In genomic region chr11:14422052-14422813, GRCh38 we compare ENCODE assay signal across 8 cellular contexts.
A peak's percentile ranks its signal among the peaks of the same experiment; 100 is the strongest.
DNase-seq lines count a peak whose midpoint lies in the region; ATAC-seq, FAIRE-seq and TF ChIP-seq lines count a peak whose summit lies in the region.

No MANE protein-coding gene starts in this region.

- 14 to 15% methylated on average over 15 of the region's 15 CpGs for WGBS in tibial nerve, 2 donors

- TF ChIP-seq POLR2A in GM12892 (IDR thresholded peaks at IDR 0.05; ENCODE audit: low read depth, low read length), result no peak
- TF ChIP-seq POLR2A in tibial nerve (IDR thresholded peaks at IDR 0.05), result no peak

- H3K27me3 Mint-ChIP-seq in effector memory CD8-positive, alpha-beta T cell, result no peaks in the 10 kb centered on the region
- no peaks in the 10 kb centered on the region for H3K27me3 Mint-ChIP-seq in CD8-positive, alpha-beta T cell (ENCODE audit: low read depth)

- no peak overlapping the region for H3K27ac Mint-ChIP-seq in effector memory CD8-positive, alpha-beta T cell
- no peak overlapping the region for H3K27ac Mint-ChIP-seq in CD8-positive, alpha-beta T cell

- H3K27me3 ChIP-seq in tibial nerve, result no peaks in the 10 kb centered on the region
- H3K27me3 ChIP-seq in CD8-positive, alpha-beta T cell (ENCODE audit: insufficient read depth, low read length), result no peaks in the 10 kb centered on the region

- POLR2A ChIA-PET in CD8-positive, alpha-beta T cell (lab: Charles Lee), result no interaction called here

- no peaks in the 10 kb centered on the region for H3K9me3 Mint-ChIP-seq in effector memory CD8-positive, alpha-beta T cell
- no peaks in the 10 kb centered on the region for H3K9me3 Mint-ChIP-seq in CD8-positive, alpha-beta T cell

- no peaks in the 10 kb centered on the region for H3K36me3 ChIP-seq in tibial nerve
- no peaks in the 10 kb centered on the region for H3K36me3 ChIP-seq in CD8-positive, alpha-beta T cell (ENCODE audit: insufficient read depth, low read length)

- peaks cover 0 to 34% (median 11%) of the 10 kb centered on the region in 4 donors for H3K4me1 ChIP-seq in tibial nerve
- H3K4me1 ChIP-seq in CD8-positive, alpha-beta T cell (ENCODE audit: insufficient read depth, low read length), result no peaks in the 10 kb centered on the region

- no peak overlapping the region for H3K4me3 ChIP-seq in tibial nerve
- no peak overlapping the region for H3K4me3 ChIP-seq in CD8-positive, alpha-beta T cell (ENCODE audit: low read depth, low read length)

- peak in 1 of 2 donors; percentile 64 for TF ChIP-seq EP300 in tibial nerve (IDR thresholded peaks at IDR 0.05)

- H3K4me1 Mint-ChIP-seq in effector memory CD8-positive, alpha-beta T cell (ENCODE audit: low read depth in 2 of 2), result peaks cover 9 to 14% of the 10 kb centered on the region in 2 donors
- peaks cover 3% of the 10 kb centered on the region for H3K4me1 Mint-ChIP-seq in CD8-positive, alpha-beta T cell (ENCODE audit: low read depth)

- CTCF ChIA-PET in CD8-positive, alpha-beta T cell (lab: Charles Lee), result no interaction called here

- no peaks in the 10 kb centered on the region for H3K36me3 Mint-ChIP-seq in effector memory CD8-positive, alpha-beta T cell (ENCODE audit: insufficient read depth)
- H3K36me3 Mint-ChIP-seq in CD8-positive, alpha-beta T cell, result no peaks in the 10 kb centered on the region

- no peak for TF ChIP-seq CTCF in tibial nerve (IDR thresholded peaks at IDR 0.05)
- TF ChIP-seq CTCF in CD8-positive, alpha-beta T cell (IDR thresholded peaks at IDR 0.05), result no peak

- intact Hi-C loops in left colon (cut with DNase I, micrococcal nuclease), result no loop called here
- intact Hi-C loops in CD8-positive, alpha-beta T cell (cut with DNase I, micrococcal nuclease), result no loop called here

- peak overlapping the region in 3 of 4 donors; percentile 54 to 82 (median 77) for H3K27ac ChIP-seq in tibial nerve
- no peak overlapping the region for H3K27ac ChIP-seq in CD8-positive, alpha-beta T cell (ENCODE audit: low read depth, low read length)

- peak; percentile 48 for ATAC-seq in left colon
- ATAC-seq in effector memory CD8-positive, alpha-beta T cell (replicated peaks), result no peak
- no peak for ATAC-seq in CD8-positive, alpha-beta T cell
- ATAC-seq in HG03196 (IDR thresholded peaks at IDR 0.05; ENCODE audit: unreplicated experiment), result no peak

- H3K9me3 ChIP-seq in tibial nerve, result no peaks in the 10 kb centered on the region
- no peaks in the 10 kb centered on the region for H3K9me3 ChIP-seq in CD8-positive, alpha-beta T cell (ENCODE audit: low read length)

- no peak overlapping the region for H3K4me3 Mint-ChIP-seq in effector memory CD8-positive, alpha-beta T cell
- no peak overlapping the region for H3K4me3 Mint-ChIP-seq in CD8-positive, alpha-beta T cell

- DNase-seq in GM12892 (ENCODE audit: insufficient read length), result no peak
- DNase-seq in NCI-H524 (lab: John Stamatoyannopoulos, UW), result peak; percentile 85 to 93
- peak; percentile 80 for DNase-seq in ecto neural progenitor cell (ENCODE audit: low spot score)
- DNase-seq in left colon, result peak; percentile 51 to 58
- DNase-seq in tibial nerve (ENCODE audit: low spot score in 2 of 2), result peak; percentile 33 to 44
- DNase-seq in effector memory CD8-positive, alpha-beta T cell, result no peak
- DNase-seq in CD8-positive, alpha-beta T cell, result no peak

- FAIRE-seq in GM12892 (lab: Jason Lieb, UNC), result peak; percentile 44

Comparison
In these comparisons a context has a peak if more than half of its experiments do, and no peak if none do; other contexts are left out.
1. DNase-seq: peak in NCI-H524 (2 of 2), ecto neural progenitor cell (single experiment), left colon (2 of 2) and tibial nerve (2 of 2); none in GM12892 (single experiment), effector memory CD8-positive, alpha-beta T cell (0 of 3) and CD8-positive, alpha-beta T cell (0 of 7).